In the genomic region with DNA sequence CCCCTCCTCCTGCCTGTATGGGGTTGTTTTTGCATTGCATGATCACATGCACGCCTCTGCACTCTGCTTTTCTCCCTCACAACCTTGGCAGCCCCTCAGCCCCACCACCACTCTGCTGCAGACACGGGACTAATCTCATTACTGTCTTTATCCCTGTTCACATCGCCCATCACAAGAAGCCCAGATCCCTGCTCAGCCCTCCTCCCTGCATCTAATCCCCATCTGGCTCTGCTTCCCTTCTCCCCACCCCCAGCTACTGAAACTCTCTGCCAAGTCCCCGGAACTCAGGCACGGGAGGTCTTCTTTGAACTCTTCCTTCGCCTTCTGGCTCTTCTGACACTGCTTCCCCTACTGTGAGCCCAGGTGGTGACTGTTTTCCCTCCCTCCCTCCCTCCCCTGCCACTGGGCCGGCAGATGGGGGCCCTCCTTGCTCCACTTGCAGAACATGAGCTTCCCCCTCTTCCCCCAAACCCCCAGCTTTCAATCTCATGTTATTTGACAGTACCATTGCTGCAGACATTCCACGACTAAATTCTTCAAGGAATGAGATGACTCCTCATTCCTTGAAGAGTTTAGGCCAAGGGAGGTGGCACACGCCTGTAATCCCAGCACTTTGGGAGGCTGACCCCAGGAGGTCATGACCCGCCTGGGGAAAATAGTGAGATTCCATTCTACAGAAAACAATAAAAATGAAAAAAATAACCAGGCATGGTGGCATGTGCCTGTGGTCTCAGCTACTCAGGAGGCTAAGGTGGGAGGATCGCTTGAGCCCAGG, we compare ENCODE assay signal across 20 cellular contexts. TPM values are rescaled to one million over a fixed set of nuclear protein-coding genes. Genes with fewer than 3 reads are reported as not detected.
DNase-seq lines count a peak whose midpoint lies in the region; FAIRE-seq lines count a peak whose summit lies in the region.
"Had no signal": no experiment of that assay in that cellular context is flagged by ENCODE, and none has a peak within 500 bp of the region (broad histone marks: within the 10 kb centered on the region; RNA-seq: fewer than 3 reads in every experiment).

No MANE protein-coding gene starts in this region.

- H2AFZ ChIP-seq in neuron (ENCODE audit: low read depth, low read length): peak overlapping the region; percentile 59

- H3K36me3 ChIP-seq in neuron (ENCODE audit: insufficient read depth, low read length): no peaks in the 10 kb centered on the region
- H3K36me3 ChIP-seq: tibial artery had no signal

- no peaks in the 10 kb centered on the region for H3K9me3 ChIP-seq in neuron (ENCODE audit: low read length)
- H3K9me3 ChIP-seq: tibial artery had no signal

- H3K4me1 Mint-ChIP-seq in activated CD4-positive, alpha-beta T cell treated with anti-CD3 and anti-CD28 coated beads, Interleukin-2, amount 10 ng/mL, durations not matched to agents 24 days and 14 days: peaks cover 8% of the 10 kb centered on the region
- H3K4me1 Mint-ChIP-seq: stimulated activated naive B cell treated with anti-CD40 and anti-IgM and Interleukin-4, amounts not matched to agents 10 μg/mL and 1 μg/mL and 100 μg/mL, for 72 hours had no signal

- no peak overlapping the region for H3K4me3 ChIP-seq in neuron (ENCODE audit: low read length)
- H3K4me3 ChIP-seq: tibial artery had no signal

- peaks cover 15% of the 10 kb centered on the region for H3K4me1 ChIP-seq in neuron (ENCODE audit: insufficient read depth, low read length)
- H3K4me1 ChIP-seq: tibial artery had no signal

- no peaks in the 10 kb centered on the region for H3K36me3 Mint-ChIP-seq in activated CD4-positive, alpha-beta T cell treated with anti-CD3 and anti-CD28 coated beads, Interleukin-2, amount 10 ng/mL, durations not matched to agents 24 days and 14 days (ENCODE audit: low read depth)
- H3K36me3 Mint-ChIP-seq: activated naive CD4-positive, alpha-beta T cell treated with anti-CD3 and anti-CD28 coated beads, Interleukin-2, amount 10 ng/mL, durations not matched to agents 7 days and 5 days; stimulated activated naive B cell treated with anti-CD40 and anti-IgM and Interleukin-4, amounts not matched to agents 10 μg/mL and 1 μg/mL and 100 μg/mL, for 72 hours had no signal

- no peaks in the 10 kb centered on the region for H3K27me3 ChIP-seq in neuron (ENCODE audit: insufficient read depth, low read length)

- peak; percentile 98 for DNase-seq in DMS 273 (lab: John Stamatoyannopoulos, UW; ENCODE audit: unreplicated experiment)
- peak; percentile 86 for DNase-seq in NCI-H446 treated with DMSO at 0.1 percent for 48 hours (lab: John Stamatoyannopoulos, UW)
- peak; percentile 80 for DNase-seq in ecto neural progenitor cell (ENCODE audit: low spot score)
- no peak for DNase-seq in HTR-8/SVneo (ENCODE audit: insufficient read length, low spot score)
- no peak for DNase-seq in COLO829 (ENCODE audit: low spot score)
- no peak for DNase-seq in activated CD4-positive, alpha-beta T cell treated with anti-CD3 and anti-CD28 coated beads, Interleukin-2, amount 10 ng/mL, durations not matched to agents 24 days and 14 days
- no peak for DNase-seq in GOT3 (lab: John Stamatoyannopoulos, UW)
- DNase-seq: activated CD4-positive, alpha-beta T cell treated with anti-CD3 and anti-CD28 coated beads, Interleukin-2, amount 50 U/mL, for 48 hours; activated naive CD4-positive, alpha-beta T cell treated with anti-CD3 and anti-CD28 coated beads, Interleukin-2, amount 10 ng/mL, durations not matched to agents 7 days and 5 days; foreskin melanocyte; left cardiac atrium; midbrain; NCI-H1436 treated with DMSO at 0.1 percent for 48 hours; NCI-H345; stimulated activated naive B cell treated with anti-CD40 and anti-IgM and Interleukin-4, amounts not matched to agents 10 μg/mL and 1 μg/mL and 100 μg/mL, for 72 hours; tibial artery had no signal

- H3K4me3 Mint-ChIP-seq in activated CD4-positive, alpha-beta T cell treated with anti-CD3 and anti-CD28 coated beads, Interleukin-2, amount 10 ng/mL, durations not matched to agents 24 days and 14 days: no peak overlapping the region
- H3K4me3 Mint-ChIP-seq: activated naive CD4-positive, alpha-beta T cell treated with anti-CD3 and anti-CD28 coated beads, Interleukin-2, amount 10 ng/mL, durations not matched to agents 7 days and 5 days; neural crest cell; stimulated activated naive B cell treated with anti-CD40 and anti-IgM and Interleukin-4, amounts not matched to agents 10 μg/mL and 1 μg/mL and 100 μg/mL, for 72 hours had no signal

- peaks cover 25% of the 10 kb centered on the region for H3K27me3 Mint-ChIP-seq in activated CD4-positive, alpha-beta T cell treated with anti-CD3 and anti-CD28 coated beads, Interleukin-2, amount 10 ng/mL, durations not matched to agents 24 days and 14 days

- intact Hi-C loops in activated CD4-positive, alpha-beta T cell treated with anti-CD3 and anti-CD28 coated beads, Interleukin-2, amount 10 ng/mL, durations not matched to agents 24 days and 14 days (cut with micrococcal nuclease): no loop called here

- no peak overlapping the region for H3K27ac Mint-ChIP-seq in activated CD4-positive, alpha-beta T cell treated with anti-CD3 and anti-CD28 coated beads, Interleukin-2, amount 10 ng/mL, durations not matched to agents 24 days and 14 days
- H3K27ac Mint-ChIP-seq: activated naive CD4-positive, alpha-beta T cell treated with anti-CD3 and anti-CD28 coated beads, Interleukin-2, amount 10 ng/mL, durations not matched to agents 7 days and 5 days; stimulated activated naive B cell treated with anti-CD40 and anti-IgM and Interleukin-4, amounts not matched to agents 10 μg/mL and 1 μg/mL and 100 μg/mL, for 72 hours had no signal

- no peak for FAIRE-seq in HTR-8/SVneo (lab: Jason Lieb, UNC)

- no peaks in the 10 kb centered on the region for H3K9me3 Mint-ChIP-seq in activated CD4-positive, alpha-beta T cell treated with anti-CD3 and anti-CD28 coated beads, Interleukin-2, amount 10 ng/mL, durations not matched to agents 24 days and 14 days
- H3K9me3 Mint-ChIP-seq: activated naive CD4-positive, alpha-beta T cell treated with anti-CD3 and anti-CD28 coated beads, Interleukin-2, amount 10 ng/mL, durations not matched to agents 7 days and 5 days; neural crest cell; stimulated activated naive B cell treated with anti-CD40 and anti-IgM and Interleukin-4, amounts not matched to agents 10 μg/mL and 1 μg/mL and 100 μg/mL, for 72 hours had no signal

RNA-seq across cellular contexts. Expression of a gene that starts 21.9 kb away (rescaled TPM):
- total RNA-seq in activated CD4-positive, alpha-beta T cell treated with anti-CD3 and anti-CD28 coated beads, Interleukin-2, amount 10 ng/mL, durations not matched to agents 24 days and 14 days: not detected in 2 replicates
- total RNA-seq: neural crest cell; Right ventricle myocardium inferior; T-helper 1 cell treated with Interleukin-12 subunit alpha and Interleukin-12 subunit beta and Interleukin-4 antibody, amounts not matched to agents 30 ng/mL and 1 ng/mL, for 36 hours had no signal

RNA-seq across cellular contexts. Expression of a gene that starts 37.7 kb away (rescaled TPM):
- 1.7 and 2.2 TPM in 2 replicates for total RNA-seq in activated CD4-positive, alpha-beta T cell treated with anti-CD3 and anti-CD28 coated beads, Interleukin-2, amount 10 ng/mL, durations not matched to agents 24 days and 14 days

Comparison
In these comparisons a context has a peak if more than half of its experiments do, and no peak if none do; other contexts are left out.
1. DNase-seq: peak in DMS 273 (single experiment), NCI-H446 treated with DMSO at 0.1 percent for 48 hours (single experiment) and ecto neural progenitor cell (single experiment); none in HTR-8/SVneo (single experiment), COLO829 (single experiment), activated CD4-positive, alpha-beta T cell treated with anti-CD3 and anti-CD28 coated beads, Interleukin-2, amount 10 ng/mL, durations not matched to agents 24 days and 14 days (single experiment) and GOT3 (single experiment).